26 cellular contexts compared by ENCODE assay signal in the genomic region with DNA sequence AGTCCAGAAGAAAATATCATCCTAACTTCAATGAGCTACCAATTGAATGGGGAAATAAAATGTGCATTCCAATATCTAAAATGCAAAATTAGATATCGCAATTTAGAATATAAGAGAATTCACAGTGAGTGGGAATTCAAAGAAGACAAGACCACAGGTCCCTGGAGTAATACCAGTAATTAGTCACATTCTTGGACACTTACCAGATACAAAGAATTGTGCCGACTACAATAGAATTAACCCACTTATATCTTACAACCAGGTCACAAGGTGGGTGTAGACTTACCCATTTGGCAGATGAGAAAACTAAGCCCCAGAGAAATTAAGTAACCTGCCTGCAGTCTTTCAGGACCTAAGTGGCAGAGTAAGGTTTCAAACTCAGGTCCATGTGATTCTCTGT.
DNase-seq lines count a peak whose midpoint lies in the region; TF ChIP-seq lines count a peak whose summit lies in the region.
"Had no signal": no experiment of that assay in that cellular context is flagged by ENCODE, and none has a peak within 500 bp of the region (broad histone marks: within the 10 kb centered on the region; RNA-seq: fewer than 3 reads in every experiment).

No MANE protein-coding gene starts in this region.

- POLR2A ChIA-PET in MCF 10A (lab: Yijun Ruan, JAX), result interaction anchor here (1.0 kb wide), 1 partner anchor 9 kb away, joined by 3 read pairs; no protein-coding TSS in a partner anchor

- intact Hi-C loops in MCF 10A (cut with micrococcal nuclease), result no loop called here
- intact Hi-C loops in breast epithelium (cut with DNase I; ENCODE audit: low total_unique reads), result no loop called here
- intact Hi-C loops in CD14-positive monocyte (cut with micrococcal nuclease), result no loop called here

- H3K27ac ChIP-seq in breast epithelium, result no peak overlapping the region
- no peak overlapping the region for H3K27ac ChIP-seq in fibroblast of lung (ENCODE audit: insufficient read depth, low read length)
- H3K27ac ChIP-seq: 22Rv1, C4-2B, HL-60 had no signal

- H3K9ac ChIP-seq in fibroblast of lung (ENCODE audit: insufficient read depth, low read length), result no peak overlapping the region

- DNase-seq in MCF 10A (ENCODE audit: unreplicated experiment) (peak; percentile 13), breast epithelium (ENCODE audit: low spot score in 2 of 2) (no peak), fibroblast of lung (ENCODE audit: low read depth in 2 of 2) (peak in 1 of 2 donors; percentile 23), NCI-H748 treated with DMSO at 0.1 percent for 48 hours (lab: John Stamatoyannopoulos, UW) (no peak), CD14-positive monocyte (ENCODE audit: low spot score) (no peak), amygdala (lab: John Stamatoyannopoulos, UW) (no peak), endothelial cell (ENCODE audit: low spot score) (no peak)
- DNase-seq: CD8-positive, alpha-beta memory T cell; DMS 273 treated with DMSO at 0.1 percent for 48 hours; DMS79; GDM1; Karpas-422; NCI-H1105 treated with DMSO at 0.1 percent for 48 hours; NCI-H146; NCI-H1930; NCI-H2107; NCI-H446 treated with DMSO at 0.1 percent for 48 hours; NCI-H526 treated with DMSO at 0.1 percent for 48 hours; SHP77 treated with DMSO at 0.1 percent for 48 hours had no signal

- no peaks in the 10 kb centered on the region for H4K20me1 ChIP-seq in fibroblast of lung (ENCODE audit: control insufficient read depth, extremely low read depth, insufficient read depth, low read length)

- H3K27me3 ChIP-seq in breast epithelium (no peaks in the 10 kb centered on the region), fibroblast of lung (ENCODE audit: control insufficient read depth, insufficient read depth, low read length) (peaks cover 4% of the 10 kb centered on the region)
- H3K27me3 ChIP-seq: MG63 had no signal

- peaks cover 13% of the 10 kb centered on the region for H3K4me1 Mint-ChIP-seq in MCF 10A (ENCODE audit: insufficient read depth, unreplicated experiment)
- H3K4me1 Mint-ChIP-seq in nephron, result peaks cover 69% of the 10 kb centered on the region
- no peaks in the 10 kb centered on the region for H3K4me1 Mint-ChIP-seq in CD14-positive monocyte
- H3K4me1 Mint-ChIP-seq in endothelial cell (ENCODE audit: unreplicated experiment), result peaks cover 3% of the 10 kb centered on the region
- H3K4me1 Mint-ChIP-seq: CD8-positive, alpha-beta memory T cell had no signal

- CTCF ChIA-PET in MCF 10A (lab: Yijun Ruan, JAX), result interaction anchor here (1.5 kb wide), 1 partner anchor 115 kb away, joined by 4 read pairs; no protein-coding TSS in a partner anchor

- no peak for TF ChIP-seq CTCF in MCF 10A (IDR thresholded peaks at IDR 0.05; ENCODE audit: unreplicated experiment)
- no peak for TF ChIP-seq CTCF in breast epithelium (IDR thresholded peaks at IDR 0.05)
- TF ChIP-seq CTCF in fibroblast of lung (conservative IDR thresholded peaks at IDR 0.05 in 1 of 2, IDR thresholded peaks at IDR 0.05 in 1 of 2; ENCODE audit: low read depth in 1 of 2, low read length in 2 of 2), result no peak
- TF ChIP-seq CTCF in nephron (IDR thresholded peaks at IDR 0.05; ENCODE audit: unreplicated experiment in 3 of 3), result no peak
- TF ChIP-seq CTCF in CD14-positive monocyte (IDR thresholded peaks at IDR 0.05), result no peak
- TF ChIP-seq CTCF in endothelial cell (IDR thresholded peaks at IDR 0.05; ENCODE audit: unreplicated experiment), result no peak

- H3K9me3 ChIP-seq in breast epithelium (no peaks in the 10 kb centered on the region), fibroblast of lung (ENCODE audit: control insufficient read depth, insufficient read depth, low read depth, low read length) (no peaks in the 10 kb centered on the region)
- H3K9me3 ChIP-seq: MG63 had no signal

- H3K4me1 ChIP-seq in breast epithelium, result no peaks in the 10 kb centered on the region
- peaks cover 14% of the 10 kb centered on the region for H3K4me1 ChIP-seq in fibroblast of lung (ENCODE audit: control insufficient read depth, extremely low read depth, insufficient read depth, low read length)

- H3K36me3 Mint-ChIP-seq in MCF 10A (ENCODE audit: insufficient read depth, unreplicated experiment), result no peaks in the 10 kb centered on the region
- H3K36me3 Mint-ChIP-seq in nephron (ENCODE audit: low read depth), result peaks cover 3% of the 10 kb centered on the region
- H3K36me3 Mint-ChIP-seq in CD14-positive monocyte, result no peaks in the 10 kb centered on the region
- H3K36me3 Mint-ChIP-seq in endothelial cell (ENCODE audit: low read depth, unreplicated experiment), result no peaks in the 10 kb centered on the region
- H3K36me3 Mint-ChIP-seq: CD8-positive, alpha-beta memory T cell had no signal

- TF ChIP-seq POLR2A in breast epithelium (IDR thresholded peaks at IDR 0.05), result no peak

- H3K9me3 Mint-ChIP-seq in MCF 10A (ENCODE audit: unreplicated experiment) (no peaks in the 10 kb centered on the region), nephron (no peaks in the 10 kb centered on the region), CD14-positive monocyte (no peaks in the 10 kb centered on the region), endothelial cell (ENCODE audit: unreplicated experiment) (no peaks in the 10 kb centered on the region)
- H3K9me3 Mint-ChIP-seq: CD8-positive, alpha-beta memory T cell had no signal

- H3K27me3 Mint-ChIP-seq in MCF 10A (ENCODE audit: insufficient read depth, unreplicated experiment), result no peaks in the 10 kb centered on the region
- peaks cover 4% of the 10 kb centered on the region for H3K27me3 Mint-ChIP-seq in nephron (ENCODE audit: low read depth)
- H3K27me3 Mint-ChIP-seq in CD14-positive monocyte (ENCODE audit: low read depth in 3 of 3), result peaks cover 0 to 3% (median 2%) of the 10 kb centered on the region in 3 donors
- peaks cover 4% of the 10 kb centered on the region for H3K27me3 Mint-ChIP-seq in endothelial cell (ENCODE audit: unreplicated experiment)

- H3K36me3 ChIP-seq in breast epithelium (no peaks in the 10 kb centered on the region), fibroblast of lung (ENCODE audit: control insufficient read depth, insufficient read depth, low read length) (no peaks in the 10 kb centered on the region)
- H3K36me3 ChIP-seq: MG63 had no signal

- no peak overlapping the region for H3K27ac Mint-ChIP-seq in MCF 10A (ENCODE audit: low read depth, unreplicated experiment)
- peak overlapping the region; percentile 43 to 77 (median 73) for H3K27ac Mint-ChIP-seq in nephron
- no peak overlapping the region for H3K27ac Mint-ChIP-seq in CD14-positive monocyte
- H3K27ac Mint-ChIP-seq in endothelial cell (ENCODE audit: unreplicated experiment), result no peak overlapping the region
- H3K27ac Mint-ChIP-seq: B cell; CD8-positive, alpha-beta memory T cell had no signal

- H2AFZ ChIP-seq in fibroblast of lung (ENCODE audit: low read length), result no peak overlapping the region

- H3K4me3 ChIP-seq in breast epithelium (no peak overlapping the region), fibroblast of lung (replicated peaks in 1 of 4; ENCODE audit: control extremely low read depth in 1 of 4, insufficient read depth in 1 of 4, low read depth in 3 of 4, low read length in 4 of 4) (no peak overlapping the region)
- H3K4me3 ChIP-seq: GM12878, MG63 had no signal

- H3K4me3 Mint-ChIP-seq in MCF 10A (ENCODE audit: unreplicated experiment) (no peak overlapping the region), nephron (no peak overlapping the region), CD14-positive monocyte (no peak overlapping the region), endothelial cell (ENCODE audit: unreplicated experiment) (no peak overlapping the region)
- H3K4me3 Mint-ChIP-seq: B cell; CD8-positive, alpha-beta memory T cell had no signal

- peak overlapping the region; percentile 57 for H3K4me2 ChIP-seq in fibroblast of lung (ENCODE audit: extremely low read depth, insufficient read depth, low read length)

- H3K79me2 ChIP-seq in fibroblast of lung (ENCODE audit: control insufficient read depth, insufficient read depth, low read length), result no peaks in the 10 kb centered on the region

- BruUV-seq in MCF 10A (replicated peaks; lab: Mats Ljungman, UMichigan), result no TSS peak

Comparison
In these comparisons a context has a peak if more than half of its experiments do, and no peak if none do; other contexts are left out.
1. H3K27ac Mint-ChIP-seq: peak in nephron (3 of 3); none in MCF 10A (single experiment), CD14-positive monocyte (0 of 7) and endothelial cell (single experiment).